8 cellular contexts compared by ENCODE assay signal in genomic region chr20:32483351-32484220, GRCh38.
A peak's percentile ranks its signal among the peaks of the same experiment; 100 is the strongest.
DNase-seq lines count a peak whose midpoint lies in the region; ATAC-seq and TF ChIP-seq lines count a peak whose summit lies in the region.

No MANE protein-coding gene starts in this region.

- ATAC-seq in GM21423 (IDR thresholded peaks at IDR 0.05; ENCODE audit: unreplicated experiment) = no peak

- POLR2A ChIA-PET in activated CD4-positive, alpha-beta T cell treated with anti-CD3 and anti-CD28 coated beads, Interleukin-2, amount 10 ng/mL, durations not matched to agents 7 days and 5 days (lab: Charles Lee) = no interaction called here

- in situ Hi-C loops in HAP-1 (cut with MboI; ENCODE audit: low sequenced_read_pairs) = no loop called here

- peak overlapping the region; percentile 69 for H3K4me3 Mint-ChIP-seq in activated CD4-positive, alpha-beta T cell treated with anti-CD3 and anti-CD28 coated beads, Interleukin-2, amount 10 ng/mL, durations not matched to agents 7 days and 5 days

- peaks cover 11% of the 10 kb centered on the region; the same call in 1 of the 2 replicates for H3K4me1 ChIP-seq in HAP-1

- TF ChIP-seq POLR2A in lower leg skin (IDR thresholded peaks at IDR 0.05) = no peak

- H3K9me3 Mint-ChIP-seq in activated CD4-positive, alpha-beta T cell treated with anti-CD3 and anti-CD28 coated beads, Interleukin-2, amount 10 ng/mL, durations not matched to agents 7 days and 5 days = no peaks in the 10 kb centered on the region

- H3K4me1 Mint-ChIP-seq in activated CD4-positive, alpha-beta T cell treated with anti-CD3 and anti-CD28 coated beads, Interleukin-2, amount 10 ng/mL, durations not matched to agents 7 days and 5 days = peaks cover 26% of the 10 kb centered on the region

- no peaks in the 10 kb centered on the region; the same call in 1 of the 2 replicates for H3K27me3 ChIP-seq in HAP-1 (ENCODE audit: low read depth)

- peak overlapping the region; percentile 41 for H3K27ac Mint-ChIP-seq in activated CD4-positive, alpha-beta T cell treated with anti-CD3 and anti-CD28 coated beads, Interleukin-2, amount 10 ng/mL, durations not matched to agents 7 days and 5 days

- DNase-seq in A172 (ENCODE audit: low spot score) (peak; percentile 82), HAP-1 (ENCODE audit: low spot score in 2 of 2) (peak; percentile 74 to 93), NCI-H524 (lab: John Stamatoyannopoulos, UW) (peak; percentile 74 to 76), dermis microvascular lymphatic vessel endothelial cell (ENCODE audit: low read depth in 2 of 2) (peak; percentile 48 to 79), lower leg skin (ENCODE audit: low spot score in 2 of 2) (peak in 1 of 2 donors; percentile 91)
- DNase-seq in activated CD4-positive, alpha-beta T cell treated with anti-CD3 and anti-CD28 coated beads, Interleukin-2, amount 10 ng/mL, durations not matched to agents 7 days and 5 days = peak; percentile 42
- peak; percentile 56 to 67 for DNase-seq in stimulated activated CD4-positive, alpha-beta T cell treated with anti-CD3 and anti-CD28 coated beads, Interleukin-4, amount 100 ng/mL, for 4 hours

- no peak for TF ChIP-seq CTCF in lower leg skin (IDR thresholded peaks at IDR 0.05)

- H3K4me3 ChIP-seq in HAP-1 (peak overlapping the region; percentile 48), lower leg skin (ENCODE audit: low read depth, poor library complexity, severe bottlenecking) (peak overlapping the region; percentile 64)

- H3K9me3 ChIP-seq in HAP-1 = no peaks in the 10 kb centered on the region

- intact Hi-C loops in lower leg skin (cut with DNase I; ENCODE audit: low total_unique reads) = no loop called here

- H3K36me3 ChIP-seq in HAP-1 (replicated peaks) = no peaks in the 10 kb centered on the region

- no peaks in the 10 kb centered on the region for H3K27me3 Mint-ChIP-seq in activated CD4-positive, alpha-beta T cell treated with anti-CD3 and anti-CD28 coated beads, Interleukin-2, amount 10 ng/mL, durations not matched to agents 7 days and 5 days

- H3K36me3 Mint-ChIP-seq in activated CD4-positive, alpha-beta T cell treated with anti-CD3 and anti-CD28 coated beads, Interleukin-2, amount 10 ng/mL, durations not matched to agents 7 days and 5 days (ENCODE audit: low read depth) = peaks cover 16% of the 10 kb centered on the region

- WGBS in lower leg skin, 2 donors = 1% methylated on average over 19 to 37 of the region's 79 CpGs

- CTCF ChIA-PET in activated CD4-positive, alpha-beta T cell treated with anti-CD3 and anti-CD28 coated beads, Interleukin-2, amount 10 ng/mL, durations not matched to agents 7 days and 5 days (lab: Charles Lee) = no interaction called here
